In genomic region chr2:108575132-108575966, GRCh38 we compare ENCODE assay signal across 9 cellular contexts. TPM values are rescaled to one million over a fixed set of nuclear protein-coding genes. Genes with fewer than 3 reads are reported as not detected.
DNase-seq lines count a peak whose midpoint lies in the region; ATAC-seq, FAIRE-seq and TF ChIP-seq lines count a peak whose summit lies in the region.
"Had no signal": no experiment of that assay in that cellular context is flagged by ENCODE, and none has a peak within 500 bp of the region (broad histone marks: within the 10 kb centered on the region; RNA-seq: fewer than 3 reads in every experiment).

No MANE protein-coding gene starts in this region.

- no peak overlapping the region for H3K4me3 Mint-ChIP-seq in activated naive CD8-positive, alpha-beta T cell
- H3K4me3 Mint-ChIP-seq in activated naive CD8-positive, alpha-beta T cell treated with anti-CD3 and anti-CD28 coated beads for 36 hours: no peak overlapping the region

- H3K27me3 ChIP-seq in bronchial epithelial cell (ENCODE audit: control insufficient read depth, insufficient read depth, low read length): no peaks in the 10 kb centered on the region

- no peaks in the 10 kb centered on the region for H3K27me3 Mint-ChIP-seq in activated naive CD8-positive, alpha-beta T cell
- H3K27me3 Mint-ChIP-seq in activated naive CD8-positive, alpha-beta T cell treated with anti-CD3 and anti-CD28 coated beads for 36 hours: no peaks in the 10 kb centered on the region

- peak overlapping the region; percentile 16 for H3K27ac Mint-ChIP-seq in activated naive CD8-positive, alpha-beta T cell
- no peak overlapping the region for H3K27ac Mint-ChIP-seq in activated naive CD8-positive, alpha-beta T cell treated with anti-CD3 and anti-CD28 coated beads for 36 hours

- no peak for DNase-seq in activated naive CD8-positive, alpha-beta T cell treated with anti-CD3 and anti-CD28 coated beads for 36 hours
- DNase-seq in bronchial epithelial cell (ENCODE audit: low read depth): peak; percentile 63
- peak; percentile 55 for DNase-seq in urothelium cell line (ENCODE audit: low spot score)
- DNase-seq in NCI-H69 (lab: John Stamatoyannopoulos, UW): no peak
- DNase-seq in GM19240 (ENCODE audit: insufficient read length, low spot score): no peak

- ATAC-seq in HG03135 (IDR thresholded peaks at IDR 0.05; ENCODE audit: unreplicated experiment) (peak; percentile 93), GM21717 (IDR thresholded peaks at IDR 0.05; ENCODE audit: unreplicated experiment) (no peak)

- no peak for TF ChIP-seq CTCF in bronchial epithelial cell (IDR thresholded peaks at IDR 0.05; ENCODE audit: insufficient read depth, low read length, severe bottlenecking)

- peaks cover 9% of the 10 kb centered on the region for H3K4me1 Mint-ChIP-seq in activated naive CD8-positive, alpha-beta T cell (ENCODE audit: low read depth)
- H3K4me1 Mint-ChIP-seq in activated naive CD8-positive, alpha-beta T cell treated with anti-CD3 and anti-CD28 coated beads for 36 hours: peaks cover 24% of the 10 kb centered on the region

- no peak for FAIRE-seq in bronchial epithelial cell (lab: Jason Lieb, UNC)
- no peak for FAIRE-seq in urothelium cell line (lab: Jason Lieb, UNC)
- FAIRE-seq: G401.6 had no signal

- H3K36me3 Mint-ChIP-seq in activated naive CD8-positive, alpha-beta T cell: no peaks in the 10 kb centered on the region
- no peaks in the 10 kb centered on the region for H3K36me3 Mint-ChIP-seq in activated naive CD8-positive, alpha-beta T cell treated with anti-CD3 and anti-CD28 coated beads for 36 hours

- no peak overlapping the region for H3K4me3 ChIP-seq in bronchial epithelial cell (ENCODE audit: low read depth, low read length)

- H3K9me3 Mint-ChIP-seq in activated naive CD8-positive, alpha-beta T cell (ENCODE audit: low read depth): no peaks in the 10 kb centered on the region
- H3K9me3 Mint-ChIP-seq in activated naive CD8-positive, alpha-beta T cell treated with anti-CD3 and anti-CD28 coated beads for 36 hours: no peaks in the 10 kb centered on the region

- no peaks in the 10 kb centered on the region for H3K36me3 ChIP-seq in bronchial epithelial cell (ENCODE audit: control insufficient read depth, insufficient read depth, low read length)

RNA-seq across cellular contexts. Expression of gene LIMS1, which starts 41.1 kb away (rescaled TPM):
- total RNA-seq in activated naive CD8-positive, alpha-beta T cell treated with anti-CD3 and anti-CD28 coated beads for 36 hours: 10 to 100 TPM; 39.6 to 44.9 TPM
- total RNA-seq in bronchial epithelial cell: 42.1 and 62.1 TPM in 2 replicates

Comparison
In these comparisons a context has a peak if more than half of its experiments do, and no peak if none do; other contexts are left out.
1. DNase-seq: peak in bronchial epithelial cell (single experiment) and urothelium cell line (single experiment); none in activated naive CD8-positive, alpha-beta T cell treated with anti-CD3 and anti-CD28 coated beads for 36 hours (single experiment), NCI-H69 (single experiment) and GM19240 (single experiment).